Comparison of ENCODE assay signal across 1 cellular context in the genomic region with DNA sequence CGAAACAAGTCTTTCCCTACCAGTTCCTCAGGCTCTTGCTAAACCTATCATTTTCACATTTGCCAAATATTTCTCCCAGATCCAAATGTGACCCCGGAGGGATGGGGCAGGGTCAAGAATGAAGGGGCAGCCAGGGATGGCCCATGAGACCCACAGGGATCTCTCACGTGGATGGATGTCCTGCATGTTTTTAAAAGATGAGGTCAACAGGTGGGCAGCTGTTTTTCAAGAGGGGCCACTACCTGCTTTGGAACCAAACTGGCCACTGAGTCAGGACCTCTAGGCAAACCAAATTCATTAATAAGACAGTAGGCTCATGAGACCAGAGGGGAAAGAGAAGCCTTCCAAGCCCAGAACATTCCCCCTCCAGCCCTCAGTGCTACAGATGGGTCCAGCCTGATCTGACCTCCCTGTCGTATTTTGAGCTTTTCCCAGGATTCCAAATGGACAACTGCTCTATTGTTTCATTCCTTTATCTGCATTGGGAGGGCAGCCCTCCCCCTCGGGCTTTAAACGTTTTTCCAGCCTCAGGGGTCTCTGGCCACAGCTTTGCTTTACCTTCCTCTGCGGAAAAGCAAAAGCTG.
A peak's percentile ranks its signal among the peaks of the same experiment; 100 is the strongest.
TF ChIP-seq lines count a peak whose summit lies in the region.

No MANE protein-coding gene starts in this region.

TF ChIP-seq in HepG2, 621 proteins besides CTCF, POLR2A, EP300 and RAD21:
- TF ChIP-seq SAP130 (CRISPR knock-in tag; IDR thresholded peaks at IDR 0.05; ENCODE audit: low read depth) (0 out of 2 replicates have a peak, but pooled peaks have one; percentile 16), ZFP1 (CRISPR knock-in tag; IDR thresholded peaks at IDR 0.05) (no peak), ZNF629 (CRISPR knock-in tag; conservative IDR thresholded peaks at IDR 0.05) (peak; percentile 25; the same call in 1 of the 2 replicates), ZNF224 (CRISPR knock-in tag; IDR thresholded peaks at IDR 0.05) (no peak), SNRNP70 (IDR thresholded peaks at IDR 0.05; ENCODE audit: low read depth, low read length) (no peak), NR2F6 (IDR thresholded peaks at IDR 0.05) (no peak), NR2F6 (CRISPR knock-in tag; IDR thresholded peaks at IDR 0.05) (peak; percentile 35; the same call in 1 of the 2 replicates), KAT7 (CRISPR knock-in tag; IDR thresholded peaks at IDR 0.05; ENCODE audit: borderline replicate concordance) (0 out of 2 replicates have a peak, but pooled peaks have one; percentile 9), XRCC5 (optimal IDR thresholded peaks at IDR 0.05; ENCODE audit: low read length) (no peak), ZBTB7B (CRISPR knock-in tag; IDR thresholded peaks at IDR 0.05) (peak; percentile 37; the same call in 1 of the 2 replicates), DMAP1 (CRISPR knock-in tag; IDR thresholded peaks at IDR 0.05) (peak; percentile 14; the same call in 1 of the 2 replicates), CHD4 (IDR thresholded peaks at IDR 0.05; ENCODE audit: borderline replicate concordance, low read length) (peak; percentile 10; the same call in 1 of the 2 replicates), ZFP36L1 (CRISPR knock-in tag; IDR thresholded peaks at IDR 0.05) (0 out of 2 replicates have a peak, but pooled peaks have one; percentile 12), SOX5 (CRISPR knock-in tag; IDR thresholded peaks at IDR 0.05; ENCODE audit: borderline replicate concordance) (peak; percentile 20; the same call in 1 of the 2 replicates), ASH2L (IDR thresholded peaks at IDR 0.05; ENCODE audit: insufficient read length, low read depth, low read length) (peak; percentile 49), MXD4 (CRISPR knock-in tag; IDR thresholded peaks at IDR 0.05) (0 out of 2 replicates have a peak, but pooled peaks have one; percentile 18), NCOA2 (CRISPR knock-in tag; IDR thresholded peaks at IDR 0.05) (no peak), SOX13 (IDR thresholded peaks at IDR 0.05) (no peak), SOX13 (CRISPR knock-in tag; conservative IDR thresholded peaks at IDR 0.05 in 1 of 2, IDR thresholded peaks at IDR 0.05 in 1 of 2) (peak in 1 of 2 experiments; percentile 78; a peak in 2 of 4 replicates), ZNF451 (CRISPR knock-in tag; IDR thresholded peaks at IDR 0.05) (0 out of 2 replicates have a peak, but pooled peaks have one; percentile 5), PAWR (CRISPR knock-in tag; IDR thresholded peaks at IDR 0.05; ENCODE audit: borderline replicate concordance) (no peak), ZNF143 (CRISPR knock-in tag; IDR thresholded peaks at IDR 0.05) (peak; percentile 49; the same call in 1 of the 2 replicates), HNF4A (CRISPR knock-in tag; IDR thresholded peaks at IDR 0.05) (peak; percentile 30; the same call in 1 of the 2 replicates), SALL2 (CRISPR knock-in tag; IDR thresholded peaks at IDR 0.05) (0 out of 2 replicates have a peak, but pooled peaks have one; percentile 11), ZMAT3 (CRISPR knock-in tag; conservative IDR thresholded peaks at IDR 0.05) (0 out of 2 replicates have a peak, but pooled peaks have one; percentile 44), ZNF879 (CRISPR knock-in tag; IDR thresholded peaks at IDR 0.05) (0 out of 2 replicates have a peak, but pooled peaks have one; percentile 55)
- TF ChIP-seq, protein P1, sequence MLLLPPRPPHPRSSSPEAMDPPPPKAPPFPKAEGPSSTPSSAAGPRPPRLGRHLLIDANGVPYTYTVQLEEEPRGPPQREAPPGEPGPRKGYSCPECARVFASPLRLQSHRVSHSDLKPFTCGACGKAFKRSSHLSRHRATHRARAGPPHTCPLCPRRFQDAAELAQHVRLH (CRISPR knock-in tag; IDR thresholded peaks at IDR 0.05; ENCODE audit: borderline replicate concordance, low read depth): 0 out of 2 replicates have a peak, but pooled peaks have one; percentile 19
- TF ChIP-seq, protein P2, sequence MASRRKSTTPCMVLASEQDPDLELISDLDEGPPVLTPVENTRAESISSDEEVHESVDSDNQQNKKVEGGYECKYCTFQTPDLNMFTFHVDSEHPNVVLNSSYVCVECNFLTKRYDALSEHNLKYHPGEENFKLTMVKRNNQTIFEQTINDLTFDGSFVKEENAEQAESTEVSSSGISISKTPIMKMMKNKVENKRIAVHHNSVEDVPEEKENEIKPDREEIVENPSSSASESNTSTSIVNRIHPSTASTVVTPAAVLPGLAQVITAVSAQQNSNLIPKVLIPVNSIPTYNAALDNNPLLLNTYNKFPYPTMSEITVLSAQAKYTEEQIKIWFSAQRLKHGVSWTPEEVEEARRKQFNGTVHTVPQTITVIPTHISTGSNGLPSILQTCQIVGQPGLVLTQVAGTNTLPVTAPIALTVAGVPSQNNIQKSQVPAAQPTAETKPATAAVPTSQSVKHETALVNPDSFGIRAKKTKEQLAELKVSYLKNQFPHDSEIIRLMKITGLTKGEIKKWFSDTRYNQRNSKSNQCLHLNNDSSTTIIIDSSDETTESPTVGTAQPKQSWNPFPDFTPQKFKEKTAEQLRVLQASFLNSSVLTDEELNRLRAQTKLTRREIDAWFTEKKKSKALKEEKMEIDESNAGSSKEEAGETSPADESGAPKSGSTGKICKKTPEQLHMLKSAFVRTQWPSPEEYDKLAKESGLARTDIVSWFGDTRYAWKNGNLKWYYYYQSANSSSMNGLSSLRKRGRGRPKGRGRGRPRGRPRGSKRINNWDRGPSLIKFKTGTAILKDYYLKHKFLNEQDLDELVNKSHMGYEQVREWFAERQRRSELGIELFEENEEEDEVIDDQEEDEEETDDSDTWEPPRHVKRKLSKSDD (CRISPR knock-in tag; IDR thresholded peaks at IDR 0.05; ENCODE audit: low read depth): no peak
- TF ChIP-seq, protein P3, sequence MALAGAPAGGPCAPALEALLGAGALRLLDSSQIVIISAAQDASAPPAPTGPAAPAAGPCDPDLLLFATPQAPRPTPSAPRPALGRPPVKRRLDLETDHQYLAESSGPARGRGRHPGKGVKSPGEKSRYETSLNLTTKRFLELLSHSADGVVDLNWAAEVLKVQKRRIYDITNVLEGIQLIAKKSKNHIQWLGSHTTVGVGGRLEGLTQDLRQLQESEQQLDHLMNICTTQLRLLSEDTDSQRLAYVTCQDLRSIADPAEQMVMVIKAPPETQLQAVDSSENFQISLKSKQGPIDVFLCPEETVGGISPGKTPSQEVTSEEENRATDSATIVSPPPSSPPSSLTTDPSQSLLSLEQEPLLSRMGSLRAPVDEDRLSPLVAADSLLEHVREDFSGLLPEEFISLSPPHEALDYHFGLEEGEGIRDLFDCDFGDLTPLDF (CRISPR knock-in tag; IDR thresholded peaks at IDR 0.05): 0 out of 2 replicates have a peak, but pooled peaks have one; percentile 22
- TF ChIP-seq, protein P4, sequence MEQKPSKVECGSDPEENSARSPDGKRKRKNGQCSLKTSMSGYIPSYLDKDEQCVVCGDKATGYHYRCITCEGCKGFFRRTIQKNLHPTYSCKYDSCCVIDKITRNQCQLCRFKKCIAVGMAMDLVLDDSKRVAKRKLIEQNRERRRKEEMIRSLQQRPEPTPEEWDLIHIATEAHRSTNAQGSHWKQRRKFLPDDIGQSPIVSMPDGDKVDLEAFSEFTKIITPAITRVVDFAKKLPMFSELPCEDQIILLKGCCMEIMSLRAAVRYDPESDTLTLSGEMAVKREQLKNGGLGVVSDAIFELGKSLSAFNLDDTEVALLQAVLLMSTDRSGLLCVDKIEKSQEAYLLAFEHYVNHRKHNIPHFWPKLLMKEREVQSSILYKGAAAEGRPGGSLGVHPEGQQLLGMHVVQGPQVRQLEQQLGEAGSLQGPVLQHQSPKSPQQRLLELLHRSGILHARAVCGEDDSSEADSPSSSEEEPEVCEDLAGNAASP (CRISPR knock-in tag; IDR thresholded peaks at IDR 0.05; ENCODE audit: borderline replicate concordance): peak; percentile 7; the same call in 1 of the 2 replicates
- TF ChIP-seq, protein P5, sequence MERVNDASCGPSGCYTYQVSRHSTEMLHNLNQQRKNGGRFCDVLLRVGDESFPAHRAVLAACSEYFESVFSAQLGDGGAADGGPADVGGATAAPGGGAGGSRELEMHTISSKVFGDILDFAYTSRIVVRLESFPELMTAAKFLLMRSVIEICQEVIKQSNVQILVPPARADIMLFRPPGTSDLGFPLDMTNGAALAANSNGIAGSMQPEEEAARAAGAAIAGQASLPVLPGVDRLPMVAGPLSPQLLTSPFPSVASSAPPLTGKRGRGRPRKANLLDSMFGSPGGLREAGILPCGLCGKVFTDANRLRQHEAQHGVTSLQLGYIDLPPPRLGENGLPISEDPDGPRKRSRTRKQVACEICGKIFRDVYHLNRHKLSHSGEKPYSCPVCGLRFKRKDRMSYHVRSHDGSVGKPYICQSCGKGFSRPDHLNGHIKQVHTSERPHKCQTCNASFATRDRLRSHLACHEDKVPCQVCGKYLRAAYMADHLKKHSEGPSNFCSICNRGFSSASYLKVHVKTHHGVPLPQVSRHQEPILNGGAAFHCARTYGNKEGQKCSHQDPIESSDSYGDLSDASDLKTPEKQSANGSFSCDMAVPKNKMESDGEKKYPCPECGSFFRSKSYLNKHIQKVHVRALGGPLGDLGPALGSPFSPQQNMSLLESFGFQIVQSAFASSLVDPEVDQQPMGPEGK (CRISPR knock-in tag; IDR thresholded peaks at IDR 0.05): peak; percentile 77
- TF ChIP-seq, protein P6, sequence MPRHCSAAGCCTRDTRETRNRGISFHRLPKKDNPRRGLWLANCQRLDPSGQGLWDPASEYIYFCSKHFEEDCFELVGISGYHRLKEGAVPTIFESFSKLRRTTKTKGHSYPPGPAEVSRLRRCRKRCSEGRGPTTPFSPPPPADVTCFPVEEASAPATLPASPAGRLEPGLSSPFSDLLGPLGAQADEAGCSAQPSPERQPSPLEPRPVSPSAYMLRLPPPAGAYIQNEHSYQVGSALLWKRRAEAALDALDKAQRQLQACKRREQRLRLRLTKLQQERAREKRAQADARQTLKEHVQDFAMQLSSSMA (CRISPR knock-in tag; IDR thresholded peaks at IDR 0.05): 0 out of 2 replicates have a peak, but pooled peaks have one; percentile 36
